In genomic region chr11:7949934-7950333, GRCh38 we compare ENCODE assay signal across 30 cellular contexts. TPM values are rescaled to one million over a fixed set of nuclear protein-coding genes. Genes with fewer than 3 reads are reported as not detected.
"Had no signal": no experiment of that assay in that cellular context is flagged by ENCODE, and none has a peak within 500 bp of the region (broad histone marks: within the 10 kb centered on the region; RNA-seq: fewer than 3 reads in every experiment).

No MANE protein-coding gene starts in this region.

- H3K4me3 ChIP-seq: coronary artery, esophagus squamous epithelium, gastrocnemius medialis, lung, testis, tibial nerve, upper lobe of left lung had no signal

- H3K36me3 ChIP-seq: esophagus squamous epithelium, gastrocnemius medialis, neutrophil, tibial nerve, upper lobe of left lung had no signal

- H3K79me2 ChIP-seq: parathyroid adenoma had no signal

- H3K27ac ChIP-seq: coronary artery, esophagus squamous epithelium, gastrocnemius medialis, neutrophil, parathyroid adenoma, testis, tibial nerve, upper lobe of left lung had no signal

- H3K4me1 ChIP-seq: esophagus squamous epithelium, gastrocnemius medialis, parathyroid adenoma, testis, tibial nerve, upper lobe of left lung had no signal

- H3K9ac ChIP-seq: parathyroid adenoma had no signal

- DNase-seq: dermis blood vessel endothelial cell; effector memory CD4-positive, alpha-beta T cell; esophagus squamous epithelium; gastrocnemius medialis; head of caudate nucleus; left ventricle myocardium superior; natural killer cell; stimulated activated CD4-positive, alpha-beta T cell treated with anti-CD3 and anti-CD28 coated beads, Interleukin-2, amount 100 ng/mL, for 24 hours; stimulated activated CD4-positive, alpha-beta T cell treated with anti-CD3 and anti-CD28 coated beads, Interleukin-4, amount 100 ng/mL, for 24 hours; stimulated activated naive CD4-positive, alpha-beta T cell treated with Interleukin-2 at 50 U/mL for 16 hours; substantia nigra; testis; upper lobe of left lung had no signal

- H3K9me3 ChIP-seq: gastrocnemius medialis, neutrophil, testis had no signal

- H3K27me3 ChIP-seq: gastrocnemius medialis, testis, tibial nerve, upper lobe of left lung had no signal

- H2AFZ ChIP-seq: parathyroid adenoma had no signal

- ATAC-seq: gastrocnemius medialis; left ventricle myocardium superior; natural killer cell; sciatic nerve; stimulated activated effector memory CD8-positive, alpha-beta T cell treated with anti-CD3 and anti-CD28 coated beads, Interleukin-12 subunit alpha, Interleukin-12 subunit beta, amount 100 ng/mL, for 72 hours had no signal

- FAIRE-seq: endothelial cell of umbilical vein, keratinocyte, urothelium cell line had no signal

RNA-seq across cellular contexts. Expression of gene OR10A3, which starts 8.4 kb away (rescaled TPM):
- total RNA-seq: dermis blood vessel endothelial cell, endothelial cell of umbilical vein, epithelial cell of proximal tubule, esophagus squamous epithelium, gastrocnemius medialis, glomerular endothelial cell, left ventricle myocardium superior, lung, mononuclear cell, natural killer cell, omental fat pad, progenitor cell of endocrine pancreas, sciatic nerve, skeletal muscle tissue, tibial nerve, upper lobe of left lung had no signal
- polyA plus RNA-seq: endothelial cell of umbilical vein, lung, neural cell had no signal

RNA-seq across cellular contexts. Expression of gene NLRP10, which starts 15.3 kb away (rescaled TPM):
- total RNA-seq: endothelial cell of umbilical vein, epithelial cell of proximal tubule, esophagus squamous epithelium, gastrocnemius medialis, left ventricle myocardium superior, lung, mononuclear cell, natural killer cell, omental fat pad, progenitor cell of endocrine pancreas, sciatic nerve, skeletal muscle tissue, testis, upper lobe of left lung had no signal
- polyA plus RNA-seq: endothelial cell of umbilical vein, lung, neural cell had no signal

RNA-seq across cellular contexts. Expression of gene OR10A6, which starts 18.9 kb away (rescaled TPM):
- total RNA-seq: dermis blood vessel endothelial cell, endothelial cell of umbilical vein, epithelial cell of proximal tubule, esophagus squamous epithelium, gastrocnemius medialis, glomerular endothelial cell, left ventricle myocardium superior, lung, mononuclear cell, natural killer cell, omental fat pad, progenitor cell of endocrine pancreas, sciatic nerve, skeletal muscle tissue, testis, tibial nerve, upper lobe of left lung had no signal
- polyA plus RNA-seq: endothelial cell of umbilical vein, lung, neural cell had no signal
